In genomic region chr19:519449-519865, GRCh38 we compare ENCODE assay signal across 1 cellular context.
TF ChIP-seq lines count a peak whose summit lies in the region.

No MANE protein-coding gene starts in this region.

TF ChIP-seq in GM23338, 12 proteins besides CTCF, POLR2A, EP300 and RAD21 (continued from another document):
- TF ChIP-seq REST (IDR thresholded peaks at IDR 0.05; ENCODE audit: unreplicated experiment) (no peak), ZNF114 (CRISPR knock-in tag; IDR thresholded peaks at IDR 0.05) (no peak), NANOG (IDR thresholded peaks at IDR 0.05; ENCODE audit: borderline replicate concordance) (no peak), POLR2AphosphoS5 (IDR thresholded peaks at IDR 0.05; ENCODE audit: low read depth) (no peak), CREB1 (CRISPR knock-in tag; IDR thresholded peaks at IDR 0.05; ENCODE audit: low read depth) (no peak), STAT1 (IDR thresholded peaks at IDR 0.05; ENCODE audit: unreplicated experiment) (no peak), ZNF462 (CRISPR knock-in tag; IDR thresholded peaks at IDR 0.05) (no peak), ZNF331 (CRISPR knock-in tag; IDR thresholded peaks at IDR 0.05; ENCODE audit: low read depth) (no peak)
TF ChIP-seq in GM23338: peak in this region for 0.
